ENCODE assay signal across 9 cellular contexts in genomic region chr2:98476192-98476868, GRCh38. TPM values are rescaled to one million over a fixed set of nuclear protein-coding genes. Genes with fewer than 3 reads are reported as not detected.
A peak's percentile ranks its signal among the peaks of the same experiment; 100 is the strongest.
DNase-seq lines count a peak whose midpoint lies in the region; ATAC-seq and TF ChIP-seq lines count a peak whose summit lies in the region.
"Had no signal": no experiment of that assay in that cellular context is flagged by ENCODE, and none has a peak within 500 bp of the region (broad histone marks: within the 10 kb centered on the region; RNA-seq: fewer than 3 reads in every experiment).

No MANE protein-coding gene starts in this region.

- H3K9me3 ChIP-seq in IMR-90 (ENCODE audit: control insufficient read depth, insufficient read depth, low read length) = no peaks in the 10 kb centered on the region
- H3K9me3 ChIP-seq in body of pancreas = no peaks in the 10 kb centered on the region
- H3K9me3 ChIP-seq in transverse colon = no peaks in the 10 kb centered on the region

- H3K14ac ChIP-seq in IMR-90 (replicated peaks; ENCODE audit: low read depth, low read length) = no peak overlapping the region

- TF ChIP-seq POLR2A in IMR-90 (IDR thresholded peaks at IDR 0.05; ENCODE audit: low read depth, low read length) = no peak
- no peak for TF ChIP-seq POLR2A in body of pancreas (IDR thresholded peaks at IDR 0.05)
- TF ChIP-seq POLR2A in transverse colon (IDR thresholded peaks at IDR 0.05) = no peak

- ATAC-seq in IMR-90 (ENCODE audit: low read depth) (no peak), body of pancreas (no peak)

- no peaks in the 10 kb centered on the region for H3K27me3 Mint-ChIP-seq in activated naive CD4-positive, alpha-beta T cell treated with anti-CD3 and anti-CD28 coated beads for 36 hours (ENCODE audit: low read depth)

- H3K9me1 ChIP-seq in IMR-90 (ENCODE audit: insufficient read depth, low read length) = peaks cover 24% of the 10 kb centered on the region

- H3K4me3 Mint-ChIP-seq in activated naive CD4-positive, alpha-beta T cell treated with anti-CD3 and anti-CD28 coated beads for 36 hours = no peak overlapping the region

- H3K36me3 Mint-ChIP-seq in activated naive CD4-positive, alpha-beta T cell treated with anti-CD3 and anti-CD28 coated beads for 36 hours (ENCODE audit: low read depth) = no peaks in the 10 kb centered on the region

- no TSS peak for BruUV-seq in IMR-90 (replicated peaks; lab: Mats Ljungman, UMichigan)

- H2BK15ac ChIP-seq in IMR-90 (ENCODE audit: low read depth, low read length) = no peak overlapping the region

- no peaks in the 10 kb centered on the region for H3K9me3 Mint-ChIP-seq in activated naive CD4-positive, alpha-beta T cell treated with anti-CD3 and anti-CD28 coated beads for 36 hours

- H4K91ac ChIP-seq in IMR-90 (ENCODE audit: insufficient read depth, low read depth, low read length) = no peak overlapping the region

- H2AK5ac ChIP-seq in IMR-90 (ENCODE audit: low read depth, low read length) = no peak overlapping the region

- DNase-seq in activated naive CD4-positive, alpha-beta T cell treated with anti-CD3 and anti-CD28 coated beads for 36 hours = peak; percentile 41
- no peak for DNase-seq in activated naive CD4-positive, alpha-beta T cell treated with anti-CD3 and anti-CD28 coated beads, Interleukin-2, amount 50 U/mL, for 16 hours
- DNase-seq in IMR-90 = peak; percentile 54
- DNase-seq in body of pancreas = peak in 3 of 4 donors; percentile 40 to 53 (median 50)
- DNase-seq in transverse colon = peak; percentile 52
- DNase-seq in epidermal melanocyte (ENCODE audit: insufficient read length, low spot score) = no peak
- DNase-seq in stimulated activated CD4-positive, alpha-beta T cell treated with anti-CD3 and anti-CD28 coated beads, Interleukin-4, amount 100 ng/mL, for 1 hour = no peak
- DNase-seq in stimulated activated CD4-positive, alpha-beta T cell treated with anti-CD3 and anti-CD28 coated beads, Interleukin-15, amount 100 ng/mL, for 24 hours = no peak
- DNase-seq: Calu3 had no signal

- H3K9ac ChIP-seq in IMR-90 (ENCODE audit: low read depth, low read length) = no peak overlapping the region

- H2BK120ac ChIP-seq in IMR-90 (ENCODE audit: low read depth, low read length) = no peak overlapping the region

- no peak overlapping the region for H3K56ac ChIP-seq in IMR-90 (ENCODE audit: extremely low read depth, insufficient read depth, low read length)

- H3K4me2 ChIP-seq in IMR-90 (ENCODE audit: low read depth, low read length) = no peak overlapping the region

- H3K4me1 ChIP-seq in IMR-90 (ENCODE audit: control insufficient read depth, insufficient read depth, low read length) (peaks cover 12% of the 10 kb centered on the region), body of pancreas (peaks cover 52% of the 10 kb centered on the region), transverse colon (peaks cover 46 to 84% (median 59%) of the 10 kb centered on the region in 4 donors)

- no peak overlapping the region for H3K27ac ChIP-seq in IMR-90 (ENCODE audit: insufficient read depth, low read length)
- no peak overlapping the region for H3K27ac ChIP-seq in body of pancreas
- H3K27ac ChIP-seq in transverse colon = peak overlapping the region in 1 of 4 donors; percentile 51

- TF ChIP-seq RAD21 in IMR-90 (IDR thresholded peaks at IDR 0.05; ENCODE audit: low read length) = no peak

- H4K8ac ChIP-seq in IMR-90 (ENCODE audit: low read depth in 2 of 2, low read length in 2 of 2) = no peak overlapping the region

- H3K4me3 ChIP-seq in IMR-90 (ENCODE audit: insufficient read depth, low read depth, low read length) (no peak overlapping the region), body of pancreas (no peak overlapping the region), transverse colon (no peak overlapping the region)

- no peak overlapping the region for H3K4ac ChIP-seq in IMR-90 (ENCODE audit: low read depth, low read length)

- no peak overlapping the region for H2BK5ac ChIP-seq in IMR-90 (ENCODE audit: low read depth, low read length, poor library complexity, severe bottlenecking)

- in situ Hi-C loops in IMR-90 (cut with MboI; ENCODE audit: low sequenced_read_pairs) = no loop called here
- in situ Hi-C loops in transverse colon (cut with MboI; ENCODE audit: low pct_ligation_motif_present in 1 of 4, low pct_unique_long_range_greater_than_20kb in 1 of 4, low sequenced_read_pairs in 3 of 4) = no loop called here

- no peak overlapping the region for H3K18ac ChIP-seq in IMR-90 (ENCODE audit: low read depth, low read length)

- no peak overlapping the region for H3K23ac ChIP-seq in IMR-90 (ENCODE audit: low read depth, low read length)

- H3K36me3 ChIP-seq in IMR-90 (ENCODE audit: control insufficient read depth, insufficient read depth, low read length) (no peaks in the 10 kb centered on the region), body of pancreas (replicated peaks in 1 of 2; ENCODE audit: insufficient read depth in 1 of 2, low read depth in 2 of 2) (no peaks in the 10 kb centered on the region), transverse colon (no peaks in the 10 kb centered on the region)

- peaks cover 77% of the 10 kb centered on the region for H4K20me1 ChIP-seq in IMR-90 (ENCODE audit: insufficient read depth, low read length)

- H3K79me1 ChIP-seq in IMR-90 (ENCODE audit: low read depth in 1 of 2, low read length in 2 of 2) = peaks cover 25 to 75% of the 10 kb centered on the region in 2 experiments

- POLR2A ChIA-PET in IMR-90 (lab: Charles Lee; ENCODE audit: unreplicated experiment) = no interaction called here

- peaks cover 99% of the 10 kb centered on the region for H3K4me1 Mint-ChIP-seq in activated naive CD4-positive, alpha-beta T cell treated with anti-CD3 and anti-CD28 coated beads for 36 hours (ENCODE audit: low read depth)

- no peak overlapping the region for H2AFZ ChIP-seq in IMR-90 (replicated peaks; ENCODE audit: low read length, poor library complexity)

- H2BK20ac ChIP-seq in IMR-90 (ENCODE audit: low read depth, low read length) = no peak overlapping the region

- no peak overlapping the region for H2AK9ac ChIP-seq in IMR-90 (replicated peaks; ENCODE audit: low read depth, low read length, poor library complexity)

- no peaks in the 10 kb centered on the region for H3K27me3 ChIP-seq in IMR-90 (ENCODE audit: control insufficient read depth, insufficient read depth, low read length)
- H3K27me3 ChIP-seq in body of pancreas = no peaks in the 10 kb centered on the region
- no peaks in the 10 kb centered on the region for H3K27me3 ChIP-seq in transverse colon

- no peak overlapping the region for H4K5ac ChIP-seq in IMR-90 (ENCODE audit: low read depth, low read length)

- no peak for TF ChIP-seq CTCF in IMR-90 (conservative IDR thresholded peaks at IDR 0.05; ENCODE audit: low read depth, low read length)
- TF ChIP-seq CTCF in body of pancreas (IDR thresholded peaks at IDR 0.05) = no peak
- no peak for TF ChIP-seq CTCF in transverse colon (IDR thresholded peaks at IDR 0.05)

- CTCF ChIA-PET in activated naive CD4-positive, alpha-beta T cell treated with anti-CD3 and anti-CD28 coated beads for 36 hours (lab: Charles Lee) = interaction anchor here (0.6 to 4.4 kb wide), 5 partner anchors 10 to 65 kb away, joined by 3 to 19 read pairs (median 3); no protein-coding TSS in a partner anchor
- CTCF ChIA-PET in IMR-90 (lab: Yijun Ruan, JAX) = no interaction called here

- intact Hi-C loops in activated naive CD4-positive, alpha-beta T cell treated with anti-CD3 and anti-CD28 coated beads for 36 hours (cut with micrococcal nuclease) = no loop called here
- intact Hi-C loops in IMR-90 (cut with micrococcal nuclease) (no loop called here), body of pancreas (cut with DNase I) (no loop called here), transverse colon (cut with DNase I; ENCODE audit: low total_unique reads) (loop anchor here (2.0 kb wide), 1 partner anchor 14 kb away; no protein-coding TSS in a partner anchor)

- H3K27ac Mint-ChIP-seq in activated naive CD4-positive, alpha-beta T cell treated with anti-CD3 and anti-CD28 coated beads for 36 hours = no peak overlapping the region

- no peak for TF ChIP-seq EP300 in transverse colon (IDR thresholded peaks at IDR 0.05; ENCODE audit: low read depth)

- WGBS in IMR-90 (ENCODE audit: extremely low coverage in 2 of 2, insufficient read length in 1 of 2), 2 experiments = 76% methylated on average over 4 of the region's 9 CpGs; no CpG with 5 or more reads in 1 of the 2 experiments
- 71 to 74% methylated on average over 8 of the region's 9 CpGs for WGBS in body of pancreas, 2 donors
- WGBS in transverse colon (ENCODE audit: low coverage in 1 of 2), 2 donors = 40 to 68% methylated on average over 1 to 9 of the region's 9 CpGs

- dilution Hi-C loops in IMR-90 (cut with HindIII; ENCODE audit: low sequenced_read_pairs, unreplicated experiment) = no loop called here

TF ChIP-seq in IMR-90, 13 proteins besides CTCF, POLR2A, EP300 and RAD21:
- no peak for TF ChIP-seq FOS (IDR thresholded peaks at IDR 0.05; ENCODE audit: low read depth, low read length)
- no peak for TF ChIP-seq MXI1 (IDR thresholded peaks at IDR 0.05; ENCODE audit: borderline replicate concordance, low read depth, low read length)
- TF ChIP-seq MAZ (IDR thresholded peaks at IDR 0.05; ENCODE audit: borderline replicate concordance, low read depth, low read length) = no peak
- no peak for TF ChIP-seq USF2 (IDR thresholded peaks at IDR 0.05; ENCODE audit: low read depth, low read length)
- no peak for TF ChIP-seq CHD1 (IDR thresholded peaks at IDR 0.05; ENCODE audit: low read depth, low read length)
- TF ChIP-seq BHLHE40 (IDR thresholded peaks at IDR 0.05; ENCODE audit: low read depth, low read length) = no peak
- TF ChIP-seq RCOR1 (IDR thresholded peaks at IDR 0.05; ENCODE audit: insufficient replicate concordance, low read length) = no peak
TF ChIP-seq in IMR-90: peak in this region for 0.

RNA-seq across cellular contexts. Expression of gene INPP4A, which starts 31.7 kb away (rescaled TPM):
- 10 to 100 TPM; 33.1 to 34.8 TPM for total RNA-seq in activated naive CD4-positive, alpha-beta T cell treated with anti-CD3 and anti-CD28 coated beads for 36 hours
- total RNA-seq in IMR-90 (2012; rRNA removed) (22.8 and 27.1 TPM in 2 replicates), body of pancreas (10 to 100 TPM; 10.9 to 12.2 TPM), transverse colon (10 to 100 TPM; 22.8 to 35.8 (median 25.4) TPM)
- polyA plus RNA-seq in IMR-90 (2012; rRNA removed) = 14.5 and 16.5 TPM in 2 replicates
- polyA plus RNA-seq in IMR-90 (2012; cell fraction: cytosol; rRNA removed) = 7.8 and 12.4 TPM in 2 replicates
- polyA plus RNA-seq in IMR-90 (2012; cell fraction: nucleus; rRNA removed; ENCODE audit: low replicate concordance) = 35.0 and 41.6 TPM in 2 replicates

Comparison
In these comparisons a context has a peak if more than half of its experiments do, and no peak if none do; other contexts are left out.
1. DNase-seq: peak in activated naive CD4-positive, alpha-beta T cell treated with anti-CD3 and anti-CD28 coated beads for 36 hours (single experiment), IMR-90 (single experiment), body of pancreas (3 of 4) and transverse colon (single experiment); none in activated naive CD4-positive, alpha-beta T cell treated with anti-CD3 and anti-CD28 coated beads, Interleukin-2, amount 50 U/mL, for 16 hours (single experiment), epidermal melanocyte (single experiment), stimulated activated CD4-positive, alpha-beta T cell treated with anti-CD3 and anti-CD28 coated beads, Interleukin-4, amount 100 ng/mL, for 1 hour (single experiment) and stimulated activated CD4-positive, alpha-beta T cell treated with anti-CD3 and anti-CD28 coated beads, Interleukin-15, amount 100 ng/mL, for 24 hours (single experiment).